Comparison of ENCODE assay signal across 13 cellular contexts in genomic region chr17:82598256-82599011, GRCh38. TPM values are rescaled to one million over a fixed set of nuclear protein-coding genes. Genes with fewer than 3 reads are reported as not detected.
A peak's percentile ranks its signal among the peaks of the same experiment; 100 is the strongest.
DNase-seq lines count a peak whose midpoint lies in the region; ATAC-seq and TF ChIP-seq lines count a peak whose summit lies in the region.
"Had no signal": no experiment of that assay in that cellular context is flagged by ENCODE, and none has a peak within 500 bp of the region (broad histone marks: within the 10 kb centered on the region; RNA-seq: fewer than 3 reads in every experiment).

No MANE protein-coding gene starts in this region.

- no peaks in the 10 kb centered on the region for H3K9me3 Mint-ChIP-seq in activated CD8-positive, alpha-beta T cell treated with anti-CD3 and anti-CD28 coated beads for 36 hours
- H3K9me3 Mint-ChIP-seq in activated CD8-positive, alpha-beta T cell treated with anti-CD3 and anti-CD28 coated beads, Interleukin-2, amount 10 ng/mL, durations not matched to agents 7 days and 5 days (ENCODE audit: insufficient read depth) = no peaks in the 10 kb centered on the region
- H3K9me3 Mint-ChIP-seq: activated CD4-positive, alpha-beta T cell treated with anti-CD3 and anti-CD28 coated beads, Interleukin-2, amount 10 ng/mL, durations not matched to agents 7 days and 5 days had no signal

- H3K9me3 ChIP-seq in RWPE2 (ENCODE audit: severe bottlenecking) (no peaks in the 10 kb centered on the region), sigmoid colon (no peaks in the 10 kb centered on the region)

- 90 to 91% methylated on average over 21 of the region's 21 CpGs for WGBS in sigmoid colon, 2 donors

- CTCF ChIA-PET in activated CD8-positive, alpha-beta T cell treated with anti-CD3 and anti-CD28 coated beads for 36 hours (lab: Charles Lee) = no interaction called here
- CTCF ChIA-PET in activated CD8-positive, alpha-beta T cell treated with anti-CD3 and anti-CD28 coated beads, Interleukin-2, amount 10 ng/mL, durations not matched to agents 7 days and 5 days (lab: Charles Lee) = no interaction called here

- H3K27ac Mint-ChIP-seq in activated CD8-positive, alpha-beta T cell treated with anti-CD3 and anti-CD28 coated beads for 36 hours = no peak overlapping the region
- no peak overlapping the region for H3K27ac Mint-ChIP-seq in activated CD8-positive, alpha-beta T cell treated with anti-CD3 and anti-CD28 coated beads, Interleukin-2, amount 10 ng/mL, durations not matched to agents 7 days and 5 days
- H3K27ac Mint-ChIP-seq: activated CD4-positive, alpha-beta T cell treated with anti-CD3 and anti-CD28 coated beads, Interleukin-2, amount 10 ng/mL, durations not matched to agents 7 days and 5 days had no signal

- H3K27ac ChIP-seq in RWPE2 (ENCODE audit: poor library complexity, severe bottlenecking) (no peak overlapping the region), sigmoid colon (no peak overlapping the region), coronary artery (peak overlapping the region in 1 of 2 donors; percentile 5)

- H3K4me1 ChIP-seq in RWPE2 (ENCODE audit: insufficient read depth, poor library complexity, severe bottlenecking) (peaks cover 5% of the 10 kb centered on the region), sigmoid colon (peaks cover 0 to 14% (median 8%) of the 10 kb centered on the region in 4 donors)

- intact Hi-C loops in activated CD8-positive, alpha-beta T cell treated with anti-CD3 and anti-CD28 coated beads for 36 hours (cut with micrococcal nuclease) = no loop called here
- intact Hi-C loops in sigmoid colon (cut with DNase I) = loop anchor here (10.0 kb wide), 1 partner anchor 264 kb away; the partner anchor contains the start of gene SECTM1

- H3K4me3 ChIP-seq in RWPE2 (ENCODE audit: severe bottlenecking) (no peak overlapping the region), sigmoid colon (no peak overlapping the region), coronary artery (no peak overlapping the region)

- ATAC-seq in activated CD8-positive, alpha-beta T cell treated with anti-CD3 and anti-CD28 coated beads for 36 hours = peak; percentile 34
- ATAC-seq in activated CD8-positive, alpha-beta T cell treated with anti-CD3 and anti-CD28 coated beads, Interleukin-2, amount 10 ng/mL, durations not matched to agents 7 days and 5 days = no peak
- peak; percentile 35; the same call in 2 of the 3 replicates for ATAC-seq in RWPE2 (ENCODE audit: low read depth)
- no peak for ATAC-seq in HG03469 (IDR thresholded peaks at IDR 0.05; ENCODE audit: unreplicated experiment)

- POLR2A ChIA-PET in activated CD8-positive, alpha-beta T cell treated with anti-CD3 and anti-CD28 coated beads for 36 hours (lab: Charles Lee) = no interaction called here
- POLR2A ChIA-PET in activated CD8-positive, alpha-beta T cell treated with anti-CD3 and anti-CD28 coated beads, Interleukin-2, amount 10 ng/mL, durations not matched to agents 7 days and 5 days (lab: Charles Lee) = no interaction called here

- H3K27me3 ChIP-seq in RWPE2 (ENCODE audit: insufficient read depth, poor library complexity, severe bottlenecking) (no peaks in the 10 kb centered on the region), sigmoid colon (no peaks in the 10 kb centered on the region)

- peaks cover 93% of the 10 kb centered on the region for H3K36me3 ChIP-seq in RWPE2 (ENCODE audit: low read depth)
- peaks cover 16 to 81% (median 34%) of the 10 kb centered on the region in 4 donors for H3K36me3 ChIP-seq in sigmoid colon

- no peak overlapping the region for H3K4me3 Mint-ChIP-seq in activated CD8-positive, alpha-beta T cell treated with anti-CD3 and anti-CD28 coated beads for 36 hours
- no peak overlapping the region for H3K4me3 Mint-ChIP-seq in activated CD8-positive, alpha-beta T cell treated with anti-CD3 and anti-CD28 coated beads, Interleukin-2, amount 10 ng/mL, durations not matched to agents 7 days and 5 days
- H3K4me3 Mint-ChIP-seq: activated CD4-positive, alpha-beta T cell treated with anti-CD3 and anti-CD28 coated beads, Interleukin-2, amount 10 ng/mL, durations not matched to agents 7 days and 5 days had no signal

- TF ChIP-seq EP300 in sigmoid colon (IDR thresholded peaks at IDR 0.05) = no peak

- no peak for TF ChIP-seq POLR2A in sigmoid colon (IDR thresholded peaks at IDR 0.05)

- H3K27me3 Mint-ChIP-seq in activated CD8-positive, alpha-beta T cell treated with anti-CD3 and anti-CD28 coated beads for 36 hours = no peaks in the 10 kb centered on the region
- no peaks in the 10 kb centered on the region for H3K27me3 Mint-ChIP-seq in activated CD8-positive, alpha-beta T cell treated with anti-CD3 and anti-CD28 coated beads, Interleukin-2, amount 10 ng/mL, durations not matched to agents 7 days and 5 days (ENCODE audit: low read depth)
- H3K27me3 Mint-ChIP-seq: activated CD4-positive, alpha-beta T cell treated with anti-CD3 and anti-CD28 coated beads, Interleukin-2, amount 10 ng/mL, durations not matched to agents 7 days and 5 days had no signal

- H3K36me3 Mint-ChIP-seq in activated CD8-positive, alpha-beta T cell treated with anti-CD3 and anti-CD28 coated beads for 36 hours (ENCODE audit: low read depth) = peaks cover 35% of the 10 kb centered on the region
- H3K36me3 Mint-ChIP-seq in activated CD8-positive, alpha-beta T cell treated with anti-CD3 and anti-CD28 coated beads, Interleukin-2, amount 10 ng/mL, durations not matched to agents 7 days and 5 days (ENCODE audit: low read depth) = peaks cover 62% of the 10 kb centered on the region

- no peak for TF ChIP-seq CTCF in activated CD8-positive, alpha-beta T cell treated with anti-CD3 and anti-CD28 coated beads for 36 hours (IDR thresholded peaks at IDR 0.05)
- no peak for TF ChIP-seq CTCF in RWPE2 (IDR thresholded peaks at IDR 0.05; ENCODE audit: poor library complexity, severe bottlenecking)
- no peak for TF ChIP-seq CTCF in sigmoid colon (IDR thresholded peaks at IDR 0.05)
- no peak for TF ChIP-seq CTCF in coronary artery (IDR thresholded peaks at IDR 0.05)

- no peak for DNase-seq in activated CD8-positive, alpha-beta T cell treated with anti-CD3 and anti-CD28 coated beads for 36 hours
- DNase-seq in activated CD8-positive, alpha-beta T cell treated with anti-CD3 and anti-CD28 coated beads, Interleukin-2, amount 10 ng/mL, durations not matched to agents 7 days and 5 days = no peak
- DNase-seq in RWPE2 (ENCODE audit: low spot score) = no peak
- DNase-seq in fibroblast of gingiva (ENCODE audit: low read depth) = peak; percentile 54
- DNase-seq in sigmoid colon = peak; percentile 55
- no peak for DNase-seq in AG20443 (ENCODE audit: low spot score)
- DNase-seq in coronary artery (ENCODE audit: low spot score) = no peak
- DNase-seq: activated CD4-positive, alpha-beta T cell treated with anti-CD3 and anti-CD28 coated beads, Interleukin-2, amount 10 ng/mL, durations not matched to agents 7 days and 5 days; activated naive CD4-positive, alpha-beta T cell treated with anti-CD3 and anti-CD28 coated beads, Interleukin-2, amount 50 U/mL, for 16 hours; effector CD8-positive, alpha-beta T cell; NCI-H1092 treated with DMSO at 0.1 percent for 48 hours; NCI-H526 treated with DMSO at 0.1 percent for 48 hours had no signal

- peaks cover 17% of the 10 kb centered on the region for H3K4me1 Mint-ChIP-seq in activated CD8-positive, alpha-beta T cell treated with anti-CD3 and anti-CD28 coated beads for 36 hours (ENCODE audit: low read depth)
- peaks cover 22% of the 10 kb centered on the region for H3K4me1 Mint-ChIP-seq in activated CD8-positive, alpha-beta T cell treated with anti-CD3 and anti-CD28 coated beads, Interleukin-2, amount 10 ng/mL, durations not matched to agents 7 days and 5 days (ENCODE audit: low read depth)

RNA-seq across cellular contexts. Expression of gene WDR45B, which starts 49.8 kb away (rescaled TPM):
- 100 to 1,000 TPM; 127 to 132 TPM for total RNA-seq in activated CD8-positive, alpha-beta T cell treated with anti-CD3 and anti-CD28 coated beads for 36 hours
- total RNA-seq in activated CD8-positive, alpha-beta T cell treated with anti-CD3 and anti-CD28 coated beads, Interleukin-2, amount 10 ng/mL, durations not matched to agents 7 days and 5 days = 10 to 100 TPM; 38.2 to 40.2 TPM
- 10 to 100 TPM; 51.7 to 67.0 (median 66.7) TPM for total RNA-seq in sigmoid colon
- 10 to 100 TPM; 62.5 to 70.1 (median 67.5) TPM for polyA plus RNA-seq in sigmoid colon

Comparison
In these comparisons a context has a peak if more than half of its experiments do, and no peak if none do; other contexts are left out.
1. ATAC-seq: peak in activated CD8-positive, alpha-beta T cell treated with anti-CD3 and anti-CD28 coated beads for 36 hours (single experiment) and RWPE2 (single experiment); none in activated CD8-positive, alpha-beta T cell treated with anti-CD3 and anti-CD28 coated beads, Interleukin-2, amount 10 ng/mL, durations not matched to agents 7 days and 5 days (single experiment) and HG03469 (single experiment).
2. DNase-seq: peak in fibroblast of gingiva (single experiment) and sigmoid colon (single experiment); none in activated CD8-positive, alpha-beta T cell treated with anti-CD3 and anti-CD28 coated beads for 36 hours (single experiment), activated CD8-positive, alpha-beta T cell treated with anti-CD3 and anti-CD28 coated beads, Interleukin-2, amount 10 ng/mL, durations not matched to agents 7 days and 5 days (single experiment), RWPE2 (single experiment), AG20443 (single experiment) and coronary artery (single experiment).